In the genomic region with DNA sequence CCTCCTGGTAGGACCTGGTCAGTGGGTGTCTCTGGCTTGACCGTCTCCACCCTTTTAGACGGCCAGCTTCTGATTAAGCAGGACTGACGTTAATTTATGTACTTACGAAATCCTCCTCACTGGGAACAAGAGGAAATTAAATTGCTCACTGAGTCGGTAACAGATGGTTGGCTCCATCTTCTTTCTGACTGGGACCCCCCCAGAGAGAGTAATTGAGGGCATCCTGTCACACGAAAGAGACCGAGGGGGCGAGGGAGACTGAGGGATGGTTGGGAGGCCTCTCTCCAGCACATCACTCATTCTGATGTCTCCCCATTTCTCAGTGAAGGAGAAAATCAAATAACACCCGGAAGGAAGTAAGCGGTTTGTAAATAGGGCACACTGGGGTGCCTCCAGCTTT, we compare ENCODE assay signal across 24 cellular contexts.
DNase-seq lines count a peak whose midpoint lies in the region; TF ChIP-seq lines count a peak whose summit lies in the region.
"Had no signal": no experiment of that assay in that cellular context is flagged by ENCODE, and none has a peak within 500 bp of the region (broad histone marks: within the 10 kb centered on the region; RNA-seq: fewer than 3 reads in every experiment).

No MANE protein-coding gene starts in this region.

- DNase-seq in AG10803 (ENCODE audit: low read depth) (peak; percentile 36), GM04504 (ENCODE audit: low read depth) (peak; percentile 36), NCI-H82 (lab: John Stamatoyannopoulos, UW) (peak; percentile 54), fibroblast of gingiva (ENCODE audit: low read depth) (peak; percentile 44), NCI-H1436 (lab: John Stamatoyannopoulos, UW) (no peak), NCI-H2227 treated with DMSO at 0.1 percent for 48 hours (lab: John Stamatoyannopoulos, UW) (no peak)
- no peak for DNase-seq in activated CD8-positive, alpha-beta memory T cell treated with anti-CD3 and anti-CD28 coated beads for 24 hours
- no peak for DNase-seq in effector CD8-positive, alpha-beta T cell (lab: John Stamatoyannopoulos, UW)
- DNase-seq: activated CD4-positive, alpha-beta memory T cell treated with anti-CD3 and anti-CD28 coated beads for 36 hours; activated CD4-positive, CD25-positive, alpha-beta regulatory T cell treated with anti-CD3 and anti-CD28 coated beads, Interleukin-2, amount 50 U/mL, for 72 hours; activated CD8-positive, alpha-beta memory T cell treated with anti-CD3 and anti-CD28 coated beads, Interleukin-2, amount 50 U/mL, for 4 hours; activated naive CD4-positive, alpha-beta T cell; DMS79 treated with DMSO at 0.1 percent for 48 hours; hypothalamus; IMR-90; left colon; mammary epithelial cell; NCI-H2029 treated with DMSO at 0.1 percent for 48 hours; NCI-H510A treated with DMSO at 0.1 percent for 48 hours; PC-9; stimulated activated CD4-positive, alpha-beta T cell treated with anti-CD3 and anti-CD28 coated beads, Interleukin-4, amount 100 ng/mL, for 24 hours; T-helper 2 cell; transverse colon had no signal

- no peak overlapping the region for H3K4me3 ChIP-seq in AG10803 (ENCODE audit: low read length)
- H3K4me3 ChIP-seq: BLaER1 treated with 17β-estradiol and CSF1 and Interleukin-3, amounts not matched to agents 10 nM and 100 nM; PC-9; transverse colon had no signal

- no peak for TF ChIP-seq CTCF in AG10803 (conservative IDR thresholded peaks at IDR 0.05; ENCODE audit: low read length)

Comparison
In these comparisons a context has a peak if more than half of its experiments do, and no peak if none do; other contexts are left out.
1. DNase-seq: peak in AG10803 (single experiment), GM04504 (single experiment), NCI-H82 (single experiment) and fibroblast of gingiva (single experiment); none in activated CD8-positive, alpha-beta memory T cell treated with anti-CD3 and anti-CD28 coated beads for 24 hours (single experiment), effector CD8-positive, alpha-beta T cell (single experiment), NCI-H1436 (single experiment) and NCI-H2227 treated with DMSO at 0.1 percent for 48 hours (single experiment).